ENCODE assay signal across 22 cellular contexts in the genomic region with DNA sequence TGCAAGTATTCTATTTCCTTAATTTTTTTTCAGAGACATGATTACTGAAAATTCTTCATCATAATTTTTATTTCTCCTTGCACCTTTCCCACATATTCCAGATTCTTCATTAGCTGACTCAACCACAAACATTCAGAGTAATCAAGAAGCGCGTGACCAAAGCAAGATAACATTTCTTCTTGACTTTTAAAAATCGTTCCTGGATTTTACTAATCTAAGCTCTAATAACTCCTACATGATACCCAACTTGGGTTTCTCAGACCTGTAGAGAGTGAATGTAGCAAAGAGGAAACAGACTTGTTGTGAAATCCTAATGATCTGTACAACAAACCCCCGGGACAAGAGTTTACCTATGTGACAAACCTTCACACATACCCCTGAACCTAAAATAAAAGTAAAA.
"Had no signal": no experiment of that assay in that cellular context is flagged by ENCODE, and none has a peak within 500 bp of the region (broad histone marks: within the 10 kb centered on the region; RNA-seq: fewer than 3 reads in every experiment).

No MANE protein-coding gene starts in this region.

- H3K27me3 Mint-ChIP-seq: activated B cell treated with CpG ODN at 0.5 μM for 24 hours; activated CD4-positive, alpha-beta T cell treated with anti-CD3 and anti-CD28 coated beads, Interleukin-2, amount 10 ng/mL, durations not matched to agents 24 days and 14 days; activated CD8-positive, alpha-beta T cell treated with anti-CD3 and anti-CD28 coated beads for 36 hours; activated naive CD8-positive, alpha-beta T cell treated with anti-CD3 and anti-CD28 coated beads, Interleukin-2, amount 10 ng/mL, durations not matched to agents 7 days and 5 days; activated T-helper 17 cell treated with anti-CD3 and anti-CD28 coated beads, Interleukin-2, amount 50 U/mL, for 72 hours had no signal

- H3K9me3 Mint-ChIP-seq: activated B cell treated with CpG ODN at 0.5 μM for 24 hours; activated CD4-positive, alpha-beta T cell treated with anti-CD3 and anti-CD28 coated beads, Interleukin-2, amount 10 ng/mL, durations not matched to agents 24 days and 14 days; activated CD8-positive, alpha-beta T cell treated with anti-CD3 and anti-CD28 coated beads for 36 hours; activated naive CD8-positive, alpha-beta T cell treated with anti-CD3 and anti-CD28 coated beads, Interleukin-2, amount 10 ng/mL, durations not matched to agents 7 days and 5 days; activated T-helper 17 cell treated with anti-CD3 and anti-CD28 coated beads, Interleukin-2, amount 50 U/mL, for 72 hours; endodermal cell had no signal

- H3K4me1 Mint-ChIP-seq: activated B cell treated with CpG ODN at 0.5 μM for 24 hours; activated CD4-positive, alpha-beta T cell treated with anti-CD3 and anti-CD28 coated beads, Interleukin-2, amount 10 ng/mL, durations not matched to agents 24 days and 14 days; activated naive CD8-positive, alpha-beta T cell treated with anti-CD3 and anti-CD28 coated beads, Interleukin-2, amount 10 ng/mL, durations not matched to agents 7 days and 5 days; activated T-helper 17 cell treated with anti-CD3 and anti-CD28 coated beads, Interleukin-2, amount 50 U/mL, for 72 hours; endodermal cell; natural killer cell had no signal

- DNase-seq: activated B cell treated with CpG ODN at 0.5 μM for 24 hours; activated CD4-positive, alpha-beta T cell treated with anti-CD3 and anti-CD28 coated beads, Interleukin-2, amount 10 ng/mL, durations not matched to agents 24 days and 14 days; activated CD8-positive, alpha-beta T cell treated with anti-CD3 and anti-CD28 coated beads for 36 hours; activated naive CD4-positive, alpha-beta T cell treated with Interleukin-2 at 50 U/mL for 16 hours; activated naive CD8-positive, alpha-beta T cell treated with anti-CD3 and anti-CD28 coated beads, Interleukin-2, amount 10 ng/mL, durations not matched to agents 7 days and 5 days; activated T-cell treated with anti-CD3 and anti-CD28 coated beads, Interleukin-2, amount 50 U/mL, for 1 hour; brain microvascular endothelial cell; central memory CD4-positive, alpha-beta T cell; endodermal cell; glutamatergic neuron; hypothalamus; left ventricle myocardium inferior; mammary epithelial cell; natural killer cell; retina; stimulated activated CD4-positive, alpha-beta T cell treated with anti-CD3 and anti-CD28 coated beads, Interleukin-12 subunit alpha, Interleukin-12 subunit beta, amount 100 ng/mL, for 4 hours; stimulated activated CD4-positive, alpha-beta T cell treated with anti-CD3 and anti-CD28 coated beads, Interleukin-1b, Interleukin-23, amount 100 ng/mL, for 48 hours; stimulated activated naive CD4-positive, alpha-beta T cell treated with Interleukin-2 at 50 U/mL for 16 hours; T-helper 1 cell; T-helper 9 cell; tibial artery had no signal

- H3K36me3 Mint-ChIP-seq: activated naive CD8-positive, alpha-beta T cell treated with anti-CD3 and anti-CD28 coated beads, Interleukin-2, amount 10 ng/mL, durations not matched to agents 7 days and 5 days; natural killer cell had no signal

- H3K4me3 Mint-ChIP-seq: activated B cell treated with CpG ODN at 0.5 μM for 24 hours; activated CD4-positive, alpha-beta T cell treated with anti-CD3 and anti-CD28 coated beads, Interleukin-2, amount 10 ng/mL, durations not matched to agents 24 days and 14 days; activated CD8-positive, alpha-beta T cell treated with anti-CD3 and anti-CD28 coated beads for 36 hours; activated naive CD8-positive, alpha-beta T cell treated with anti-CD3 and anti-CD28 coated beads, Interleukin-2, amount 10 ng/mL, durations not matched to agents 7 days and 5 days; activated T-helper 17 cell treated with anti-CD3 and anti-CD28 coated beads, Interleukin-2, amount 50 U/mL, for 72 hours; endodermal cell; natural killer cell had no signal

- H3K27ac Mint-ChIP-seq: activated B cell treated with CpG ODN at 0.5 μM for 24 hours; activated CD4-positive, alpha-beta T cell treated with anti-CD3 and anti-CD28 coated beads, Interleukin-2, amount 10 ng/mL, durations not matched to agents 24 days and 14 days; activated CD8-positive, alpha-beta T cell treated with anti-CD3 and anti-CD28 coated beads for 36 hours; activated naive CD8-positive, alpha-beta T cell treated with anti-CD3 and anti-CD28 coated beads, Interleukin-2, amount 10 ng/mL, durations not matched to agents 7 days and 5 days; activated T-helper 17 cell treated with anti-CD3 and anti-CD28 coated beads, Interleukin-2, amount 50 U/mL, for 72 hours; endodermal cell; natural killer cell had no signal
